ENCODE assay signal across 8 cellular contexts in genomic region chr4:80197132-80197573, GRCh38. TPM values are rescaled to one million over a fixed set of nuclear protein-coding genes. Genes with fewer than 3 reads are reported as not detected.
DNase-seq lines count a peak whose midpoint lies in the region; ATAC-seq and TF ChIP-seq lines count a peak whose summit lies in the region.

Gene PRDM8 (plus strand): TSS chr4:80197503. CDS start chr4:80200081, 2,578 bp downstream.

- H3K9ac ChIP-seq in skeletal muscle satellite cell (ENCODE audit: low read depth, low read length): peak within 1 kb of the TSS; percentile 52

- H3K27ac ChIP-seq in CD8-positive, alpha-beta memory T cell (ENCODE audit: low read depth, low read length): no peak within 1 kb of the TSS

- POLR2A ChIA-PET in CD8-positive, alpha-beta memory T cell (lab: Charles Lee): interaction anchor here (1.0 to 1.3 kb wide), 2 partner anchors 13 to 125 kb away, joined by 4 to 7 read pairs; partner anchors contain the start of gene ANTXR2

- ATAC-seq in left cardiac atrium (peak; percentile 21 to 39), GM19035 (IDR thresholded peaks at IDR 0.05; ENCODE audit: unreplicated experiment) (no peak), left lobe of liver (no peak)

- CTCF ChIA-PET in CD8-positive, alpha-beta memory T cell (lab: Charles Lee): interaction anchor here (1.5 to 8.6 kb wide), 2 partner anchors 13 to 25 kb away, joined by 5 to 194 read pairs; no protein-coding TSS in a partner anchor

- H3K9me3 Mint-ChIP-seq in CD8-positive, alpha-beta memory T cell: no peaks in the 10 kb centered on the region
- no peaks in the 10 kb centered on the region for H3K9me3 Mint-ChIP-seq in activated T-helper 1 cell treated with anti-CD3 and anti-CD28 coated beads, Interleukin-12 subunit alpha, Interleukin-12 subunit beta, Interleukin-2, Interleukin-4 antibody, amounts not matched to agents 30 ng/mL and 10 ng/mL and 1 ng/mL, durations not matched to agents 14 hours and 24 hours and 36 hours

- no peak for TF ChIP-seq CTCF in GM13977 (IDR thresholded peaks at IDR 0.05; ENCODE audit: extremely low read depth, insufficient read depth, missing control alignments)

- H3K27me3 ChIP-seq in CD8-positive, alpha-beta memory T cell (ENCODE audit: insufficient read depth, low read length, poor library complexity, severe bottlenecking): no peaks in the 10 kb centered on the region
- H3K27me3 ChIP-seq in skeletal muscle satellite cell (ENCODE audit: control insufficient read depth, insufficient read depth, low read length): no peaks in the 10 kb centered on the region

- H3K27ac Mint-ChIP-seq in CD8-positive, alpha-beta memory T cell: peak within 1 kb of the TSS in 6 of 8 donors; percentile 15 to 73 (median 56)
- H3K27ac Mint-ChIP-seq in activated T-helper 1 cell treated with anti-CD3 and anti-CD28 coated beads, Interleukin-12 subunit alpha, Interleukin-12 subunit beta, Interleukin-2, Interleukin-4 antibody, amounts not matched to agents 30 ng/mL and 10 ng/mL and 1 ng/mL, durations not matched to agents 14 hours and 24 hours and 36 hours: peak within 1 kb of the TSS; percentile 10

- H3K4me3 ChIP-seq in CD8-positive, alpha-beta memory T cell (ENCODE audit: low read length): peak within 1 kb of the TSS; percentile 35
- peak within 1 kb of the TSS; percentile 66 for H3K4me3 ChIP-seq in skeletal muscle satellite cell (ENCODE audit: low read length)

- H3K4me1 ChIP-seq in CD8-positive, alpha-beta memory T cell (ENCODE audit: insufficient read depth, low read length): peaks cover 12% of the 10 kb centered on the region
- peaks cover 23% of the 10 kb centered on the region for H3K4me1 ChIP-seq in skeletal muscle satellite cell (ENCODE audit: control insufficient read depth, insufficient read depth, low read length)

- intact Hi-C loops in activated T-helper 1 cell treated with anti-CD3 and anti-CD28 coated beads, Interleukin-12 subunit alpha, Interleukin-12 subunit beta, Interleukin-2, Interleukin-4 antibody, amounts not matched to agents 30 ng/mL and 10 ng/mL and 1 ng/mL, durations not matched to agents 14 hours and 24 hours and 36 hours (cut with micrococcal nuclease): no loop called here
- intact Hi-C loops in left cardiac atrium (cut with DNase I): no loop called here

- peaks cover 13 to 24% (median 16%) of the 10 kb centered on the region in 3 donors for H3K36me3 Mint-ChIP-seq in CD8-positive, alpha-beta memory T cell
- peaks cover 61% of the 10 kb centered on the region for H3K36me3 Mint-ChIP-seq in activated T-helper 1 cell treated with anti-CD3 and anti-CD28 coated beads, Interleukin-12 subunit alpha, Interleukin-12 subunit beta, Interleukin-2, Interleukin-4 antibody, amounts not matched to agents 30 ng/mL and 10 ng/mL and 1 ng/mL, durations not matched to agents 14 hours and 24 hours and 36 hours (ENCODE audit: low read depth)

- H3K4me3 Mint-ChIP-seq in CD8-positive, alpha-beta memory T cell: peak within 1 kb of the TSS; percentile 61 to 90 (median 72)
- H3K4me3 Mint-ChIP-seq in activated T-helper 1 cell treated with anti-CD3 and anti-CD28 coated beads, Interleukin-12 subunit alpha, Interleukin-12 subunit beta, Interleukin-2, Interleukin-4 antibody, amounts not matched to agents 30 ng/mL and 10 ng/mL and 1 ng/mL, durations not matched to agents 14 hours and 24 hours and 36 hours: peak within 1 kb of the TSS; percentile 85

- in situ Hi-C loops in GM13977 (cut with MboI; ENCODE audit: low pct_unique_long_range_greater_than_20kb, low sequenced_read_pairs, unreplicated experiment): loop anchor here (25.0 kb wide), 1 partner anchor 285 kb away; no protein-coding TSS in a partner anchor

- peaks cover 0 to 14% of the 10 kb centered on the region in 2 donors for H3K27me3 Mint-ChIP-seq in CD8-positive, alpha-beta memory T cell
- peaks cover 21% of the 10 kb centered on the region for H3K27me3 Mint-ChIP-seq in activated T-helper 1 cell treated with anti-CD3 and anti-CD28 coated beads, Interleukin-12 subunit alpha, Interleukin-12 subunit beta, Interleukin-2, Interleukin-4 antibody, amounts not matched to agents 30 ng/mL and 10 ng/mL and 1 ng/mL, durations not matched to agents 14 hours and 24 hours and 36 hours (ENCODE audit: insufficient read depth)

- H3K36me3 ChIP-seq in CD8-positive, alpha-beta memory T cell (ENCODE audit: insufficient read depth, low read length): no peaks in the 10 kb centered on the region
- peaks cover 4% of the 10 kb centered on the region for H3K36me3 ChIP-seq in skeletal muscle satellite cell (ENCODE audit: insufficient read depth, low read length)

- H3K9me3 ChIP-seq in CD8-positive, alpha-beta memory T cell (ENCODE audit: low read length): no peaks in the 10 kb centered on the region
- H3K9me3 ChIP-seq in skeletal muscle satellite cell (replicated peaks; ENCODE audit: low read length): no peaks in the 10 kb centered on the region

- peak in 1 of 5 donors; percentile 58 for DNase-seq in CD8-positive, alpha-beta memory T cell
- peak; percentile 85 for DNase-seq in NCI-H1694 treated with DMSO at 0.1 percent for 48 hours (lab: John Stamatoyannopoulos, UW)
- no peak for DNase-seq in activated T-helper 1 cell treated with anti-CD3 and anti-CD28 coated beads, Interleukin-12 subunit alpha, Interleukin-12 subunit beta, Interleukin-2, Interleukin-4 antibody, amounts not matched to agents 30 ng/mL and 10 ng/mL and 1 ng/mL, durations not matched to agents 14 hours and 24 hours and 36 hours (ENCODE audit: low spot score)
- no peak for DNase-seq in left cardiac atrium
- DNase-seq in GM13977 (ENCODE audit: low spot score): no peak
- no peak for DNase-seq in left lobe of liver (ENCODE audit: low spot score)

- H3K4me2 ChIP-seq in skeletal muscle satellite cell (ENCODE audit: low read length): peak within 1 kb of the TSS; percentile 80

- H3K4me1 Mint-ChIP-seq in CD8-positive, alpha-beta memory T cell: peaks cover 27 to 44% (median 44%) of the 10 kb centered on the region in 3 donors
- peaks cover 44% of the 10 kb centered on the region for H3K4me1 Mint-ChIP-seq in activated T-helper 1 cell treated with anti-CD3 and anti-CD28 coated beads, Interleukin-12 subunit alpha, Interleukin-12 subunit beta, Interleukin-2, Interleukin-4 antibody, amounts not matched to agents 30 ng/mL and 10 ng/mL and 1 ng/mL, durations not matched to agents 14 hours and 24 hours and 36 hours (ENCODE audit: low read depth)

RNA-seq across cellular contexts. Expression of gene PRDM8, which starts in this region (rescaled TPM):
- 10 to 100 TPM; 10.9 to 12.7 TPM for total RNA-seq in CD8-positive, alpha-beta memory T cell
- 2.4 TPM for polyA plus RNA-seq in CD8-positive, alpha-beta memory T cell
- total RNA-seq in activated T-helper 1 cell treated with anti-CD3 and anti-CD28 coated beads, Interleukin-12 subunit alpha, Interleukin-12 subunit beta, Interleukin-2, Interleukin-4 antibody, amounts not matched to agents 30 ng/mL and 10 ng/mL and 1 ng/mL, durations not matched to agents 14 hours and 24 hours and 36 hours: 8.4 and 11.9 TPM in 2 replicates
- total RNA-seq in left cardiac atrium: 1 to 10 TPM; 1.5 to 2.0 TPM
- total RNA-seq in skeletal muscle satellite cell (2012; rRNA removed): 1.3 and 3.5 TPM in 2 replicates
- 0.28 TPM for total RNA-seq in left lobe of liver

Comparison
In these comparisons a context has a peak if more than half of its experiments do, and no peak if none do; other contexts are left out.
1. ATAC-seq: peak in left cardiac atrium (2 of 2); none in GM19035 (single experiment) and left lobe of liver (single experiment).